In genomic region chr2:86172610-86173009, GRCh38 we compare ENCODE assay signal across 22 cellular contexts.
"Had no signal": no experiment of that assay in that cellular context is flagged by ENCODE, and none has a peak within 500 bp of the region (broad histone marks: within the 10 kb centered on the region; RNA-seq: fewer than 3 reads in every experiment).

No MANE protein-coding gene starts in this region.

- H3K4me3 Mint-ChIP-seq: activated T-helper 1 cell treated with anti-CD3 and anti-CD28 coated beads, Interleukin-12 subunit alpha, Interleukin-12 subunit beta, Interleukin-2, Interleukin-4 antibody, amounts not matched to agents 30 ng/mL and 10 ng/mL and 1 ng/mL, durations not matched to agents 14 hours and 24 hours and 36 hours; brain; T-helper 2 cell treated with Interferon-gamma antibody and Interleukin-4, amounts not matched to agents 5 μg/mL and 100 μg/mL, for 36 hours had no signal

- ATAC-seq: gastrocnemius medialis, right lobe of liver, SK-N-SH treated with all-trans-retinoic acid at 6 μM for 48 hours had no signal

- H3K27me3 ChIP-seq: esophagus squamous epithelium, gastrocnemius medialis, right lobe of liver, testis, uterus had no signal

- H3K4me1 ChIP-seq: esophagus squamous epithelium, testis, uterus had no signal

- H3K9me3 Mint-ChIP-seq: activated T-helper 1 cell treated with anti-CD3 and anti-CD28 coated beads, Interleukin-12 subunit alpha, Interleukin-12 subunit beta, Interleukin-2, Interleukin-4 antibody, amounts not matched to agents 30 ng/mL and 10 ng/mL and 1 ng/mL, durations not matched to agents 14 hours and 24 hours and 36 hours; brain; T-helper 2 cell treated with Interferon-gamma antibody and Interleukin-4, amounts not matched to agents 5 μg/mL and 100 μg/mL, for 36 hours had no signal

- DNase-seq: activated CD4-positive, alpha-beta T cell treated with anti-CD3 and anti-CD28 coated beads, Interleukin-2, amount 50 U/mL, for 1 hour; activated CD4-positive, CD25-positive, alpha-beta regulatory T cell treated with anti-CD3 and anti-CD28 coated beads, Interleukin-2, amount 50 U/mL, for 72 hours; activated CD8-positive, alpha-beta memory T cell treated with anti-CD3 and anti-CD28 coated beads, Interleukin-2, amount 50 U/mL, for 48 hours; activated gamma-delta T cell treated with Interleukin-2 at 50 U/mL for 16 hours; aorta; central memory CD4-positive, alpha-beta T cell; effector memory CD4-positive, alpha-beta T cell; esophagus squamous epithelium; gastrocnemius medialis; head of caudate nucleus; occipital lobe; right lobe of liver; stimulated activated CD4-positive, alpha-beta T cell treated with anti-CD3 and anti-CD28 coated beads, Interleukin-1b, Interleukin-23, amount 100 ng/mL, for 48 hours; testis; trophoblast cell; uterus had no signal

- H3K4me1 Mint-ChIP-seq: brain had no signal

- H3K27me3 Mint-ChIP-seq: brain had no signal

- H3K4me3 ChIP-seq: esophagus squamous epithelium, gastrocnemius medialis, right lobe of liver, skin epidermis, testis, uterus had no signal

- H3K27ac ChIP-seq: esophagus squamous epithelium, gastrocnemius medialis, right lobe of liver, skin epidermis, testis, uterus, VCaP had no signal

- H3K27ac Mint-ChIP-seq: activated T-helper 1 cell treated with anti-CD3 and anti-CD28 coated beads, Interleukin-12 subunit alpha, Interleukin-12 subunit beta, Interleukin-2, Interleukin-4 antibody, amounts not matched to agents 30 ng/mL and 10 ng/mL and 1 ng/mL, durations not matched to agents 14 hours and 24 hours and 36 hours had no signal

- H3K36me3 ChIP-seq: uterus had no signal
